Comparison of ENCODE assay signal across 20 cellular contexts in genomic region chr1:86971778-86972177, GRCh38.
"Had no signal": no experiment of that assay in that cellular context is flagged by ENCODE, and none has a peak within 500 bp of the region (broad histone marks: within the 10 kb centered on the region; RNA-seq: fewer than 3 reads in every experiment).

No MANE protein-coding gene starts in this region.

- H3K27ac Mint-ChIP-seq: activated CD4-positive, alpha-beta memory T cell treated with anti-CD3 and anti-CD28 coated beads, Interleukin-2, amount 10 ng/mL, durations not matched to agents 7 days and 5 days; activated naive CD8-positive, alpha-beta T cell treated with anti-CD3 and anti-CD28 coated beads, Interleukin-2, amount 10 ng/mL, durations not matched to agents 7 days and 5 days; endodermal cell; progenitor cell of endocrine pancreas; T-helper 17 cell had no signal

- H3K9me3 Mint-ChIP-seq: activated CD4-positive, alpha-beta memory T cell treated with anti-CD3 and anti-CD28 coated beads, Interleukin-2, amount 10 ng/mL, durations not matched to agents 7 days and 5 days; activated naive CD8-positive, alpha-beta T cell treated with anti-CD3 and anti-CD28 coated beads, Interleukin-2, amount 10 ng/mL, durations not matched to agents 7 days and 5 days; endodermal cell; nephron had no signal

- DNase-seq: activated CD4-positive, alpha-beta memory T cell treated with anti-CD3 and anti-CD28 coated beads, Interleukin-2, amount 10 ng/mL, durations not matched to agents 7 days and 5 days; activated CD8-positive, alpha-beta memory T cell treated with anti-CD3 and anti-CD28 coated beads, Interleukin-2, amount 50 U/mL, for 4 hours; activated naive CD4-positive, alpha-beta T cell; activated naive CD8-positive, alpha-beta T cell treated with anti-CD3 and anti-CD28 coated beads, Interleukin-2, amount 10 ng/mL, durations not matched to agents 7 days and 5 days; anterior cingulate cortex; brain microvascular endothelial cell; endodermal cell; hypothalamus; kidney glomerular epithelial cell; left ventricle myocardium superior; mesendoderm; nucleus accumbens; stimulated activated CD4-positive, alpha-beta T cell treated with anti-CD3 and anti-CD28 coated beads, Interleukin-2, amount 100 ng/mL, for 48 hours; stimulated activated naive CD4-positive, alpha-beta T cell treated with Interleukin-2 at 50 U/mL for 16 hours; T-helper 17 cell; transverse colon; WERI-Rb-1 had no signal

- ATAC-seq: left ventricle myocardium superior, T-helper 17 cell had no signal

- H3K27me3 Mint-ChIP-seq: activated CD4-positive, alpha-beta memory T cell treated with anti-CD3 and anti-CD28 coated beads, Interleukin-2, amount 10 ng/mL, durations not matched to agents 7 days and 5 days; activated naive CD8-positive, alpha-beta T cell treated with anti-CD3 and anti-CD28 coated beads, Interleukin-2, amount 10 ng/mL, durations not matched to agents 7 days and 5 days; progenitor cell of endocrine pancreas; T-helper 17 cell had no signal

- H3K4me3 Mint-ChIP-seq: activated CD4-positive, alpha-beta memory T cell treated with anti-CD3 and anti-CD28 coated beads, Interleukin-2, amount 10 ng/mL, durations not matched to agents 7 days and 5 days; activated naive CD8-positive, alpha-beta T cell treated with anti-CD3 and anti-CD28 coated beads, Interleukin-2, amount 10 ng/mL, durations not matched to agents 7 days and 5 days; endodermal cell; nephron; T-helper 17 cell had no signal

- H3K36me3 Mint-ChIP-seq: activated naive CD8-positive, alpha-beta T cell treated with anti-CD3 and anti-CD28 coated beads, Interleukin-2, amount 10 ng/mL, durations not matched to agents 7 days and 5 days had no signal

- H3K27ac ChIP-seq: brain microvascular endothelial cell, right atrium auricular region, transverse colon, WERI-Rb-1 had no signal

- H3K4me1 Mint-ChIP-seq: activated CD4-positive, alpha-beta memory T cell treated with anti-CD3 and anti-CD28 coated beads, Interleukin-2, amount 10 ng/mL, durations not matched to agents 7 days and 5 days; activated naive CD8-positive, alpha-beta T cell treated with anti-CD3 and anti-CD28 coated beads, Interleukin-2, amount 10 ng/mL, durations not matched to agents 7 days and 5 days had no signal
